33 cellular contexts compared by ENCODE assay signal in genomic region chr3:127161973-127162579, GRCh38. TPM values are rescaled to one million over a fixed set of nuclear protein-coding genes. Genes with fewer than 3 reads are reported as not detected.
"Had no signal": no experiment of that assay in that cellular context is flagged by ENCODE, and none has a peak within 500 bp of the region (broad histone marks: within the 10 kb centered on the region; RNA-seq: fewer than 3 reads in every experiment).

No MANE protein-coding gene starts in this region.

- DNase-seq: naive thymus-derived CD8-positive, alpha-beta T cell; nucleus accumbens; ovary; posterior cingulate gyrus; right cardiac atrium; spleen; stimulated activated CD4-positive, alpha-beta T cell treated with anti-CD3 and anti-CD28 coated beads, Interleukin-12 subunit alpha, Interleukin-12 subunit beta, amount 100 ng/mL, for 4 hours; stimulated activated CD4-positive, alpha-beta T cell treated with anti-CD3 and anti-CD28 coated beads, Interleukin-1b, Interleukin-23, amount 100 ng/mL, for 48 hours; stimulated activated CD4-positive, alpha-beta T cell treated with anti-CD3 and anti-CD28 coated beads, Interleukin-4, amount 100 ng/mL, for 1 hour; stimulated activated CD4-positive, alpha-beta T cell treated with anti-CD3 and anti-CD28 coated beads, Interleukin-4, amount 100 ng/mL, for 4 hours; stimulated activated CD8-positive, alpha-beta memory T cell treated with anti-CD3 and anti-CD28 coated beads, Interleukin-4, amount 100 ng/mL, for 48 hours; stimulated activated naive CD4-positive, alpha-beta T cell; stimulated activated naive CD8-positive, alpha-beta T cell treated with anti-CD3 and anti-CD28 coated beads, Interleukin-15, amount 100 ng/mL, for 72 hours; stimulated activated naive CD8-positive, alpha-beta T cell treated with anti-CD3 and anti-CD28 coated beads, Interleukin-15, Interleukin-2, amounts not matched to agents 100 U/mL and 50 U/mL, for 24 hours; transverse colon had no signal

- H3K4me2 ChIP-seq: smooth muscle cell had no signal

- H3K36me3 ChIP-seq: neutrophil, ovary, spleen, suprapubic skin, tibial artery, transverse colon, upper lobe of right lung, vagina had no signal

- H3K27ac ChIP-seq: neutrophil, ovary, parathyroid adenoma, psoas muscle, skin epidermis, spleen, suprapubic skin, testis, tibial artery, transverse colon, upper lobe of right lung, vagina had no signal

- H3K9me3 ChIP-seq: neutrophil, ovary, psoas muscle, spleen, suprapubic skin, testis, tibial artery, transverse colon, upper lobe of right lung, vagina had no signal

- H3K4me1 ChIP-seq: parathyroid adenoma, psoas muscle, spleen, suprapubic skin, testis, tibial artery, upper lobe of right lung, vagina had no signal

- H2AFZ ChIP-seq: parathyroid adenoma had no signal

- H3K79me2 ChIP-seq: parathyroid adenoma had no signal

- H3K4me3 ChIP-seq: ovary, psoas muscle, skin epidermis, smooth muscle cell, spleen, suprapubic skin, testis, tibial artery, transverse colon, upper lobe of right lung, vagina had no signal

- H3K27me3 ChIP-seq: ovary, testis, vagina had no signal

- H3K9ac ChIP-seq: parathyroid adenoma had no signal

RNA-seq across cellular contexts. Expression of gene PRR23E, which starts 30.9 kb away (rescaled TPM):
- total RNA-seq: naive thymus-derived CD8-positive, alpha-beta T cell; natural killer cell treated with Interleukin-12 subunit alpha and Interleukin-12 subunit beta and Interleukin-15 and Interleukin-18, amount 100 ng/mL, for 72 hours; neural crest cell; omental fat pad; ovary; progenitor cell of endocrine pancreas; psoas muscle; renal cortical epithelial cell; right cardiac atrium; sciatic nerve; smooth muscle cell; spleen; suprapubic skin; transverse colon; upper lobe of right lung; urinary bladder; vagina had no signal
- polyA plus RNA-seq: naive thymus-derived CD8-positive, alpha-beta T cell; psoas muscle; right cardiac atrium; smooth muscle cell; spleen; thymus; urinary bladder had no signal
